8 cellular contexts compared by ENCODE assay signal in genomic region chr19:15418588-15419412, GRCh38. TPM values are rescaled to one million over a fixed set of nuclear protein-coding genes. Genes with fewer than 3 reads are reported as not detected.
DNase-seq lines count a peak whose midpoint lies in the region; ATAC-seq and TF ChIP-seq lines count a peak whose summit lies in the region.

TSS of gene AKAP8L (minus strand) at chr19:15418988. CDS start at chr19:15418923, 65 bp downstream.

- peaks cover 35% of the 10 kb centered on the region for H3K4me1 Mint-ChIP-seq in T-helper 17 cell

- no peaks in the 10 kb centered on the region for H3K9me3 ChIP-seq in T-helper 17 cell (ENCODE audit: control insufficient read depth, low read length, poor library complexity, severe bottlenecking)
- no peaks in the 10 kb centered on the region for H3K9me3 ChIP-seq in upper lobe of right lung

- H3K27ac ChIP-seq in upper lobe of right lung = peak within 1 kb of the TSS; percentile 91

- ATAC-seq in HG02885 (IDR thresholded peaks at IDR 0.05; ENCODE audit: poor library complexity, unreplicated experiment) = peak; percentile 97
- peak; percentile 95 for ATAC-seq in T-helper 17 cell
- ATAC-seq in left cardiac atrium = peak; percentile 95 to 97
- peak; percentile 98 for ATAC-seq in upper lobe of right lung

- no peaks in the 10 kb centered on the region for H3K27me3 Mint-ChIP-seq in T-helper 17 cell

- H3K4me3 ChIP-seq in upper lobe of right lung = peak within 1 kb of the TSS; percentile 100

- intact Hi-C loops in left cardiac atrium (cut with DNase I) = no loop called here
- intact Hi-C loops in posterior vena cava (cut with DNase I) = no loop called here
- intact Hi-C loops in upper lobe of right lung (cut with DNase I) = no loop called here

- DNase-seq in NCI-H1694 treated with DMSO at 0.1 percent for 48 hours (lab: John Stamatoyannopoulos, UW) = peak; percentile 98
- peak; percentile 91 to 97 (median 93) for DNase-seq in T-helper 17 cell
- peak; percentile 77 to 99 (median 98) for DNase-seq in amygdala (lab: John Stamatoyannopoulos, UW)
- DNase-seq in left cardiac atrium = peak; percentile 99
- DNase-seq in posterior vena cava (ENCODE audit: low spot score) = peak; percentile 99
- peak; percentile 98 for DNase-seq in upper lobe of right lung

- H3K27me3 ChIP-seq in upper lobe of right lung = no peaks in the 10 kb centered on the region

- H3K36me3 ChIP-seq in upper lobe of right lung = peaks cover 23% of the 10 kb centered on the region

- TF ChIP-seq CTCF in upper lobe of right lung (IDR thresholded peaks at IDR 0.05) = peak; percentile 71

- H3K4me1 ChIP-seq in upper lobe of right lung = peaks cover 30% of the 10 kb centered on the region

- peak within 1 kb of the TSS; percentile 100 for H3K4me3 Mint-ChIP-seq in T-helper 17 cell

- TF ChIP-seq POLR2A in GM15510 (IDR thresholded peaks at IDR 0.05; ENCODE audit: borderline replicate concordance, extremely low read depth, insufficient read length) = peak; percentile 93

- peaks cover 2% of the 10 kb centered on the region for H3K36me3 Mint-ChIP-seq in T-helper 17 cell (ENCODE audit: low read depth)

- peak within 1 kb of the TSS; percentile 93 for H3K27ac Mint-ChIP-seq in T-helper 17 cell

RNA-seq across cellular contexts. Expression of gene AKAP8L, which starts in this region (rescaled TPM):
- total RNA-seq in T-helper 17 cell (100 to 1,000 TPM; 116 to 123 TPM), left cardiac atrium (10 to 100 TPM; 61.5 to 74.2 TPM), posterior vena cava (10 to 100 TPM; 52.6 to 65.7 TPM), upper lobe of right lung (95.5 TPM)

Comparison
In these comparisons a context has a peak if more than half of its experiments do, and no peak if none do; other contexts are left out.
1. Peak in every context shown above with its lines: DNase-seq, ATAC-seq, H3K4me3 ChIP-seq and H3K27ac ChIP-seq.